In the genomic region with DNA sequence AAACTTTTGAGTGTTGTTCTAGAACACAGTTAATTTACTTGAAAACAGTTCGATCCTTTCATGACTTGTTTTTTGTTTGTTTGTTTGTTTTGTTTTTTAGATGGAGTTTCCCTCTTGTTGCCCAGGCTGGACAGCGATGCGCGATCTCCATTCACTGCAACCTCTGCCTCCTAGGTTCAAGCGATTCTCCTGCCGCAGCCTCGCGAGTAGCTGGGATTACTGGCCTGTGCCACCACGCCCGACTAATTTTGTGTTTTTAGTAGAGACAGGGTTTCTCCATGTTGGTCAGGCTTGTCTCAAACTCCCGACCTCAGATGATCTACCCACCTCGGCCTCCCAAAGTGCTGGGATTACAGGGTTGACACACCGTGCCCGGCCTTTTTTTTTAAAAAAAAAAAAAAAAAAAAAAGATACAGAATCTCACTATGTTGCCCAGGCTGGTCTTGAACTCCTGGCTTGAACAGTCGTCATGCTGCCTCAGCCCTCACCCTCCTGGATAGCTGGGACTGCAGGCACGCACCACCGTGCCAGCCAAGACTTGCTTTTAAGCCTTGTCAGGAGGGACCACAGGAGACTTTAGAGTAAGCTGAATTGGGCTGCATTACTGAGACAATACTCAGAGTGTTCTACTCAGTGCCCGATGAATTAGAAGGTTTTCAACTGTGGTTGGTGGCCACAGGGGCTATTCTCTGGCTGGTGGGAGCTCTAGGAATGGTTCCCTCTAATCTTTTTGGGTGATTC, we compare ENCODE assay signal across 1 cellular context.
A peak's percentile ranks its signal among the peaks of the same experiment; 100 is the strongest.
TF ChIP-seq lines count a peak whose summit lies in the region.

No MANE protein-coding gene starts in this region.

TF ChIP-seq in HepG2, 621 proteins besides CTCF, POLR2A, EP300 and RAD21 (continued from another document):
- TF ChIP-seq, protein P1, sequence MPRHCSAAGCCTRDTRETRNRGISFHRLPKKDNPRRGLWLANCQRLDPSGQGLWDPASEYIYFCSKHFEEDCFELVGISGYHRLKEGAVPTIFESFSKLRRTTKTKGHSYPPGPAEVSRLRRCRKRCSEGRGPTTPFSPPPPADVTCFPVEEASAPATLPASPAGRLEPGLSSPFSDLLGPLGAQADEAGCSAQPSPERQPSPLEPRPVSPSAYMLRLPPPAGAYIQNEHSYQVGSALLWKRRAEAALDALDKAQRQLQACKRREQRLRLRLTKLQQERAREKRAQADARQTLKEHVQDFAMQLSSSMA (CRISPR knock-in tag; IDR thresholded peaks at IDR 0.05), result 0 out of 2 replicates have a peak, but pooled peaks have one; percentile 24
- TF ChIP-seq HDAC2 (CRISPR knock-in tag; IDR thresholded peaks at IDR 0.05) (0 out of 2 replicates have a peak, but pooled peaks have one; percentile 3), ZNF841 (CRISPR knock-in tag; IDR thresholded peaks at IDR 0.05; ENCODE audit: borderline replicate concordance) (no peak)
- TF ChIP-seq, protein P2, sequence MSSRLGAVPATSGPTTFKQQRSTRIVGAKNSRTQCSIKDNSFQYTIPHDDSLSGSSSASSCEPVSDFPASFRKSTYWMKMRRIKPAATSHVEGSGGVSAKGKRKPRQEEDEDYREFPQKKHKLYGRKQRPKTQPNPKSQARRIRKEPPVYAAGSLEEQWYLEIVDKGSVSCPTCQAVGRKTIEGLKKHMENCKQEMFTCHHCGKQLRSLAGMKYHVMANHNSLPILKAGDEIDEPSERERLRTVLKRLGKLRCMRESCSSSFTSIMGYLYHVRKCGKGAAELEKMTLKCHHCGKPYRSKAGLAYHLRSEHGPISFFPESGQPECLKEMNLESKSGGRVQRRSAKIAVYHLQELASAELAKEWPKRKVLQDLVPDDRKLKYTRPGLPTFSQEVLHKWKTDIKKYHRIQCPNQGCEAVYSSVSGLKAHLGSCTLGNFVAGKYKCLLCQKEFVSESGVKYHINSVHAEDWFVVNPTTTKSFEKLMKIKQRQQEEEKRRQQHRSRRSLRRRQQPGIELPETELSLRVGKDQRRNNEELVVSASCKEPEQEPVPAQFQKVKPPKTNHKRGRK (CRISPR knock-in tag; IDR thresholded peaks at IDR 0.05), result peak; percentile 59; the same call in 1 of the 2 replicates
TF ChIP-seq in HepG2: peak in this region for 5.
